7 cellular contexts compared by ENCODE assay signal in the genomic region with DNA sequence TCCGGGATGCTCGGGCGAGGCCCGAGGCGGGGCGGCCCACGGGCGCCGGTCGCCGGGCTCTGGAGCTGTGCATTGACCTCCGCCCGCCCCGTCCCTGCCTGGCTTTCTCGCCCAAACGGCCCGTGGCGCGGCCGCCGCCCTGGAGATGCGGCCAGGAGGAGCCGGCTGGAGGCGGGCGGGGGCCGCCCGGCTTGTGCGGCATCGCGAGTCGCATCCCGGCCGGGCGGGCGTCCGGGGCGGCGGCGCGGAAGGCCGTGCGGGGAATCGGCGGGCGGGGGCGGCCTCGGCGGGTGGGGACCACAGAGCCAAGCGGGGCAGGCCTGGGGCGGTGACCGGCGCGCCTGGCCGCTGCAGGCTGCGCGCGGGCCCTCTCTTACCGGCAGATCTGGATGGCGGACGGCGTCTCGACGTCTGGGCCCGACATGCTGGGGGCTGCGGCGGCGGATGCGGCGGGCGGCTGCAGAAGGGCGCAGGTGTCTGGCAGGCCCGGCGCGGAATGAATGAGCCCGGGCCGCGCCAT. TPM values are rescaled to one million over a fixed set of nuclear protein-coding genes. Genes with fewer than 3 reads are reported as not detected.
DNase-seq lines count a peak whose midpoint lies in the region; ATAC-seq and TF ChIP-seq lines count a peak whose summit lies in the region.

No MANE protein-coding gene starts in this region.

- in situ Hi-C loops in gastrocnemius medialis (cut with MboI; ENCODE audit: low sequenced_read_pairs in 4 of 4) = no loop called here

- peak overlapping the region; percentile 83; the same call in 1 of the 2 replicates for H3K9ac ChIP-seq in SK-N-SH

- H3K27me3 ChIP-seq in SK-N-SH (ENCODE audit: insufficient read depth) (no peaks in the 10 kb centered on the region), foreskin keratinocyte (no peaks in the 10 kb centered on the region), gastrocnemius medialis (no peaks in the 10 kb centered on the region)

- H3K4me3 ChIP-seq in SK-N-SH (ENCODE audit: low read depth in 2 of 2, low read length in 1 of 2) (peak overlapping the region; percentile 64 to 73), gastrocnemius medialis (peak overlapping the region; percentile 34 to 82 (median 54))

- no CpG with 5 or more reads among the region's 77 CpGs for WGBS in SK-N-SH (ENCODE audit: low lambda C conversion rate)

- intact Hi-C loops in gastrocnemius medialis (cut with DNase I; ENCODE audit: low total_unique reads) = loop anchor here (1.0 to 5.0 kb wide), 2 partner anchors 41 to 194 kb away; partner anchors contain the start of gene RPL22

- peaks cover 48% of the 10 kb centered on the region for H3K79me2 ChIP-seq in SK-N-SH (ENCODE audit: insufficient read depth)

- TF ChIP-seq EP300 in SK-N-SH (IDR thresholded peaks at IDR 0.05; ENCODE audit: borderline replicate concordance in 1 of 2, low read depth in 1 of 2, low read length in 1 of 2) = no peak

- TF ChIP-seq CTCF in SK-N-SH (IDR thresholded peaks at IDR 0.05) = no peak
- TF ChIP-seq CTCF in foreskin keratinocyte (conservative IDR thresholded peaks at IDR 0.05) = no peak
- no peak for TF ChIP-seq CTCF in gastrocnemius medialis (IDR thresholded peaks at IDR 0.05 in 4 of 5, conservative IDR thresholded peaks at IDR 0.05 in 1 of 5)

- POLR2A ChIA-PET in SK-N-SH (lab: Yijun Ruan, JAX) = interaction anchor here (1.6 to 3.1 kb wide), 2 partner anchors 8 to 147 kb away, joined by 3 to 19 read pairs; no protein-coding TSS in a partner anchor

- peak overlapping the region; percentile 89 for H3K4me2 ChIP-seq in SK-N-SH

- H3K36me3 ChIP-seq in SK-N-SH (replicated peaks in 1 of 2; ENCODE audit: control insufficient read depth in 1 of 2, insufficient read depth in 2 of 2, low read length in 1 of 2) (no peaks in the 10 kb centered on the region), gastrocnemius medialis (no peaks in the 10 kb centered on the region)

- peak overlapping the region; percentile 65; the same call in 1 of the 2 replicates for H2AFZ ChIP-seq in SK-N-SH (ENCODE audit: low read depth)

- CTCF ChIA-PET in SK-N-SH (lab: Yijun Ruan, JAX) = interaction anchor here (0.7 to 2.7 kb wide), 9 partner anchors 12 to 344 kb away, joined by 3 to 14 read pairs (median 5); no protein-coding TSS in a partner anchor

- no peaks in the 10 kb centered on the region for H3K9me3 ChIP-seq in SK-N-SH
- no peaks in the 10 kb centered on the region for H3K9me3 ChIP-seq in gastrocnemius medialis

- no peaks in the 10 kb centered on the region for H3F3A ChIP-seq in SK-N-SH (replicated peaks; ENCODE audit: insufficient read depth)

- DNase-seq in SK-N-SH = no peak
- DNase-seq in foreskin keratinocyte = no peak
- no peak for DNase-seq in gastrocnemius medialis
- no peak for DNase-seq in H4 (ENCODE audit: low spot score)
- DNase-seq in effector CD4-positive, alpha-beta T cell = no peak

- no peaks in the 10 kb centered on the region for H4K20me1 ChIP-seq in SK-N-SH (ENCODE audit: insufficient read depth)

- no peak for TF ChIP-seq POLR2A in gastrocnemius medialis (IDR thresholded peaks at IDR 0.05)

- no peaks in the 10 kb centered on the region for H3K9me2 ChIP-seq in SK-N-SH

- TF ChIP-seq RAD21 in SK-N-SH (IDR thresholded peaks at IDR 0.05; ENCODE audit: low read length) = no peak

- H3K4me1 ChIP-seq in SK-N-SH (ENCODE audit: control insufficient read depth in 1 of 2, insufficient read depth in 2 of 2, low read depth in 1 of 2, low read length in 1 of 2) = peaks cover 8 to 14% of the 10 kb centered on the region in 2 experiments; a peak in 1 of 4 replicates
- H3K4me1 ChIP-seq in foreskin keratinocyte = no peaks in the 10 kb centered on the region
- peaks cover 7 to 8% of the 10 kb centered on the region in 2 donors for H3K4me1 ChIP-seq in gastrocnemius medialis

- ATAC-seq in GM18502 (IDR thresholded peaks at IDR 0.05; ENCODE audit: poor library complexity, unreplicated experiment) (peak; percentile 27), HG02623 (IDR thresholded peaks at IDR 0.05; ENCODE audit: unreplicated experiment) (peak; percentile 10), foreskin keratinocyte (peak; percentile 29), gastrocnemius medialis (peak in 1 of 2 donors; percentile 2)

- peak overlapping the region in 1 of 2 experiments; percentile 61; a peak in 1 of 4 replicates for H3K27ac ChIP-seq in SK-N-SH (ENCODE audit: low read depth in 2 of 2, low read length in 1 of 2)
- H3K27ac ChIP-seq in foreskin keratinocyte = peak overlapping the region; percentile 99
- peak overlapping the region in 2 of 4 donors; percentile 87 to 98 for H3K27ac ChIP-seq in gastrocnemius medialis

TF ChIP-seq in SK-N-SH, 30 proteins besides CTCF, POLR2A, EP300 and RAD21:
- TF ChIP-seq EZH2phosphoT487 (IDR thresholded peaks at IDR 0.05; ENCODE audit: borderline replicate concordance, low read depth) (no peak), POLR2AphosphoS5 (IDR thresholded peaks at IDR 0.05; ENCODE audit: low read depth, low read length) (peak; percentile 44; the same call in 1 of the 2 replicates), TAF1 (IDR thresholded peaks at IDR 0.05; ENCODE audit: borderline replicate concordance, low read depth, low read length) (peak; percentile 71), MEF2A (IDR thresholded peaks at IDR 0.05; ENCODE audit: borderline replicate concordance, low read depth) (no peak), PBX3 (IDR thresholded peaks at IDR 0.05) (no peak), TCF12 (IDR thresholded peaks at IDR 0.05) (no peak)

RNA-seq across cellular contexts. Expression of gene ACOT7, which starts 0.6 kb away (rescaled TPM):
- polyA plus RNA-seq in SK-N-SH (2012; rRNA removed) (225 and 289 TPM in 2 replicates), foreskin keratinocyte (239 and 257 TPM in 2 replicates)
- 134 and 197 TPM in 2 replicates for polyA plus RNA-seq in SK-N-SH (2012; cell fraction: cytosol; rRNA removed)
- polyA plus RNA-seq in SK-N-SH (2012; cell fraction: nucleus; rRNA removed) = 168 and 199 TPM in 2 replicates
- total RNA-seq in foreskin keratinocyte (138 and 139 TPM in 2 replicates), gastrocnemius medialis (1 to 10 TPM; 1.3 to 5.8 (median 3.2) TPM)
- total RNA-seq in H4 (2014; rRNA removed; shearing (Covaris generic)) = 50.6 and 56.0 TPM in 2 replicates

RNA-seq across cellular contexts. Expression of gene HES2, which starts 26.8 kb away (rescaled TPM):
- polyA plus RNA-seq in SK-N-SH (2012; rRNA removed) (0.03 TPM in 2 replicates), foreskin keratinocyte (27.0 and 33.7 TPM in 2 replicates)
- 0.06 and 0.09 TPM in 2 replicates for polyA plus RNA-seq in SK-N-SH (2012; cell fraction: cytosol; rRNA removed)
- 0.10 and 0.11 TPM in 2 replicates for polyA plus RNA-seq in SK-N-SH (2012; cell fraction: nucleus; rRNA removed)
- total RNA-seq in foreskin keratinocyte (33.0 and 40.3 TPM in 2 replicates), gastrocnemius medialis (under 1 TPM in 1 of 4 donors, not detected in 3; 0.24 TPM)
- not detected in 2 replicates for total RNA-seq in H4 (2014; rRNA removed; shearing (Covaris generic))

RNA-seq across cellular contexts. Expression of gene ESPN, which starts 31.6 kb away (rescaled TPM):
- polyA plus RNA-seq in SK-N-SH (2012; rRNA removed) (0.13 and 0.33 TPM in 2 replicates), foreskin keratinocyte (2.5 and 2.8 TPM in 2 replicates)
- 0.04 and 0.06 TPM in 2 replicates for polyA plus RNA-seq in SK-N-SH (2012; cell fraction: cytosol; rRNA removed)
- 0.38 and 0.50 TPM in 2 replicates for polyA plus RNA-seq in SK-N-SH (2012; cell fraction: nucleus; rRNA removed)
- total RNA-seq in foreskin keratinocyte (1.5 and 2.1 TPM in 2 replicates), gastrocnemius medialis (under 1 TPM in 1 of 4 donors, not detected in 3; 0.41 TPM)
- total RNA-seq in H4 (2014; rRNA removed; shearing (Covaris generic)) = not detected in 2 replicates

Comparison
In these comparisons a context has a peak if more than half of its experiments do, and no peak if none do; other contexts are left out.
1. RNA of gene HES2, which starts 26.8 kb away (total RNA-seq): 33.0 to 40.3 TPM in foreskin keratinocyte; 0.24 TPM in gastrocnemius medialis and not detected in H4; every median in the first group is over 10 times any median in the second.